ENCODE assay signal across 9 cellular contexts in genomic region chr3:14633819-14634424, GRCh38. TPM values are rescaled to one million over a fixed set of nuclear protein-coding genes. Genes with fewer than 3 reads are reported as not detected.
DNase-seq lines count a peak whose midpoint lies in the region; ATAC-seq and TF ChIP-seq lines count a peak whose summit lies in the region.
"Had no signal": no experiment of that assay in that cellular context is flagged by ENCODE, and none has a peak within 500 bp of the region (broad histone marks: within the 10 kb centered on the region; RNA-seq: fewer than 3 reads in every experiment).

No MANE protein-coding gene starts in this region.

- H3K27ac ChIP-seq in GM23338 (ENCODE audit: low read depth) (no peak overlapping the region), RWPE2 (ENCODE audit: poor library complexity, severe bottlenecking) (peak overlapping the region; percentile 56)

- peaks cover 0 to 2% (median 0%) of the 10 kb centered on the region in 7 donors for H3K9me3 Mint-ChIP-seq in CD14-positive monocyte
- no peaks in the 10 kb centered on the region for H3K9me3 Mint-ChIP-seq in GM23338

- peaks cover 3% of the 10 kb centered on the region for H3K4me1 Mint-ChIP-seq in CD14-positive monocyte
- peaks cover 8% of the 10 kb centered on the region; the same call in 2 of the 3 replicates for H3K4me1 Mint-ChIP-seq in GM23338

- H3F3A ChIP-seq in GM23338 (replicated peaks; ENCODE audit: low read depth) = no peaks in the 10 kb centered on the region

- no peaks in the 10 kb centered on the region for H3K9me3 ChIP-seq in RWPE2 (ENCODE audit: severe bottlenecking)

- H3K27ac Mint-ChIP-seq in CD14-positive monocyte (no peak overlapping the region), GM23338 (no peak overlapping the region)

- ATAC-seq in GM23338 (peak; percentile 91), RWPE2 (ENCODE audit: low read depth) (no peak), Right ventricle myocardium superior (ENCODE audit: poor library complexity) (peak; percentile 72), HG02588 (IDR thresholded peaks at IDR 0.05; ENCODE audit: unreplicated experiment) (no peak)

- H3K9me2 ChIP-seq in GM23338 (ENCODE audit: insufficient read depth) = no peaks in the 10 kb centered on the region

- DNase-seq in CD14-positive monocyte (ENCODE audit: low spot score) (peak; percentile 60), GM23338 (ENCODE audit: low spot score) (peak; percentile 80), RWPE2 (ENCODE audit: low spot score) (no peak), Right ventricle myocardium superior (peak; percentile 76), smooth muscle cell of the brain vasculature (ENCODE audit: low read depth, low spot score) (peak; percentile 13), DMS79 (lab: John Stamatoyannopoulos, UW) (no peak)
- peak; percentile 32 for DNase-seq in activated effector memory CD4-positive, alpha-beta T cell treated with Interleukin-2 at 50 U/mL for 16 hours

- intact Hi-C loops in CD14-positive monocyte (cut with micrococcal nuclease) = loop anchor here (2.0 kb wide), 2 partner anchors 147 to 287 kb away; no protein-coding TSS in a partner anchor
- intact Hi-C loops in Right ventricle myocardium superior (cut with DNase I) = no loop called here

- no peak overlapping the region for H2AFZ ChIP-seq in GM23338

- no peaks in the 10 kb centered on the region for H3K27me3 ChIP-seq in GM23338 (ENCODE audit: insufficient read depth)
- H3K27me3 ChIP-seq in RWPE2 (ENCODE audit: insufficient read depth, poor library complexity, severe bottlenecking) = no peaks in the 10 kb centered on the region

- no peaks in the 10 kb centered on the region for H3K36me3 Mint-ChIP-seq in CD14-positive monocyte
- H3K36me3 Mint-ChIP-seq in GM23338 (ENCODE audit: low read depth) = no peaks in the 10 kb centered on the region

- no peaks in the 10 kb centered on the region for H3K36me3 ChIP-seq in GM23338 (ENCODE audit: insufficient read depth)
- H3K36me3 ChIP-seq in RWPE2 (ENCODE audit: low read depth) = no peaks in the 10 kb centered on the region

- H3K79me2 ChIP-seq in GM23338 (replicated peaks; ENCODE audit: insufficient read depth) = no peaks in the 10 kb centered on the region

- H3K4me1 ChIP-seq in GM23338 (ENCODE audit: insufficient read depth) (no peaks in the 10 kb centered on the region), RWPE2 (ENCODE audit: insufficient read depth, poor library complexity, severe bottlenecking) (peaks cover 3% of the 10 kb centered on the region)

- no peak overlapping the region for H3K4me3 Mint-ChIP-seq in CD14-positive monocyte
- H3K4me3 Mint-ChIP-seq in GM23338 = no peak overlapping the region

- peaks cover 0 to 14% (median 3%) of the 10 kb centered on the region in 3 donors for H3K27me3 Mint-ChIP-seq in CD14-positive monocyte (ENCODE audit: low read depth in 3 of 3)
- H3K27me3 Mint-ChIP-seq in GM23338 (ENCODE audit: insufficient read depth, low read depth, poor library complexity) = peaks cover 4% of the 10 kb centered on the region

- H3K4me3 ChIP-seq in GM23338 (no peak overlapping the region), RWPE2 (ENCODE audit: severe bottlenecking) (no peak overlapping the region)
- H3K4me3 ChIP-seq: skin epidermis had no signal

- H4K20me1 ChIP-seq in GM23338 (replicated peaks; ENCODE audit: insufficient read depth) = no peaks in the 10 kb centered on the region

- TF ChIP-seq CTCF in CD14-positive monocyte (IDR thresholded peaks at IDR 0.05) (peak; percentile 84), GM23338 (conservative IDR thresholded peaks at IDR 0.05; ENCODE audit: low read depth in 2 of 2) (peak; percentile 95 to 97), RWPE2 (IDR thresholded peaks at IDR 0.05; ENCODE audit: poor library complexity, severe bottlenecking) (peak; percentile 45)

- H3K4me2 ChIP-seq in GM23338 = no peak overlapping the region

TF ChIP-seq in GM23338, 12 proteins besides CTCF, POLR2A, EP300 and RAD21 (continues in another document):
- TF ChIP-seq ETS1 (IDR thresholded peaks at IDR 0.05) (no peak), NANOG (IDR thresholded peaks at IDR 0.05; ENCODE audit: borderline replicate concordance) (no peak), STAT1 (IDR thresholded peaks at IDR 0.05; ENCODE audit: unreplicated experiment) (no peak), JUNB (IDR thresholded peaks at IDR 0.05; ENCODE audit: unreplicated experiment) (no peak), POLR2AphosphoS5 (IDR thresholded peaks at IDR 0.05; ENCODE audit: low read depth) (no peak), ZNF331 (CRISPR knock-in tag; IDR thresholded peaks at IDR 0.05; ENCODE audit: low read depth) (no peak), EZH2phosphoT487 (IDR thresholded peaks at IDR 0.05; ENCODE audit: unreplicated experiment) (no peak), EZH2 (IDR thresholded peaks at IDR 0.05; ENCODE audit: low read depth, unreplicated experiment) (no peak), REST (IDR thresholded peaks at IDR 0.05; ENCODE audit: unreplicated experiment) (no peak), ZNF114 (CRISPR knock-in tag; IDR thresholded peaks at IDR 0.05) (no peak), CREB1 (CRISPR knock-in tag; IDR thresholded peaks at IDR 0.05; ENCODE audit: low read depth) (no peak)

RNA-seq across cellular contexts. Expression of gene CCDC174, which starts 17.6 kb away (rescaled TPM):
- polyA plus RNA-seq in CD14-positive monocyte (1 to 10 TPM; 7.4 to 7.9 TPM), GM23338 (2016; fragmentation: Nextera tagmentation; extraction: Ambion mirVana) (46.3 and 48.6 TPM in 2 replicates)
- total RNA-seq in GM23338 (2014; rRNA removed; shearing (Covaris generic)) = 9.2 and 11.2 TPM in 2 replicates
- total RNA-seq in Right ventricle myocardium superior = 12.6 TPM

RNA-seq across cellular contexts. Expression of gene C3orf20, which starts 41.0 kb away (rescaled TPM):
- polyA plus RNA-seq in CD14-positive monocyte (not detected), GM23338 (2016; fragmentation: Nextera tagmentation; extraction: Ambion mirVana) (not detected in 2 replicates)
- not detected in 2 replicates for total RNA-seq in GM23338 (2014; rRNA removed; shearing (Covaris generic))
- not detected for total RNA-seq in Right ventricle myocardium superior

Comparison
In these comparisons a context has a peak if more than half of its experiments do, and no peak if none do; other contexts are left out.
1. DNase-seq: peak in CD14-positive monocyte (single experiment), GM23338 (single experiment), activated effector memory CD4-positive, alpha-beta T cell treated with Interleukin-2 at 50 U/mL for 16 hours (single experiment), Right ventricle myocardium superior (single experiment) and smooth muscle cell of the brain vasculature (single experiment); none in RWPE2 (single experiment) and DMS79 (single experiment).
2. CTCF ChIP-seq: peak in every context shown above with its lines; median percentile 96 in GM23338; 84 in CD14-positive monocyte; 45 in RWPE2.
3. ATAC-seq: peak in GM23338 (single experiment) and Right ventricle myocardium superior (single experiment); none in RWPE2 (single experiment) and HG02588 (single experiment).